8 cellular contexts compared by ENCODE assay signal in the genomic region with DNA sequence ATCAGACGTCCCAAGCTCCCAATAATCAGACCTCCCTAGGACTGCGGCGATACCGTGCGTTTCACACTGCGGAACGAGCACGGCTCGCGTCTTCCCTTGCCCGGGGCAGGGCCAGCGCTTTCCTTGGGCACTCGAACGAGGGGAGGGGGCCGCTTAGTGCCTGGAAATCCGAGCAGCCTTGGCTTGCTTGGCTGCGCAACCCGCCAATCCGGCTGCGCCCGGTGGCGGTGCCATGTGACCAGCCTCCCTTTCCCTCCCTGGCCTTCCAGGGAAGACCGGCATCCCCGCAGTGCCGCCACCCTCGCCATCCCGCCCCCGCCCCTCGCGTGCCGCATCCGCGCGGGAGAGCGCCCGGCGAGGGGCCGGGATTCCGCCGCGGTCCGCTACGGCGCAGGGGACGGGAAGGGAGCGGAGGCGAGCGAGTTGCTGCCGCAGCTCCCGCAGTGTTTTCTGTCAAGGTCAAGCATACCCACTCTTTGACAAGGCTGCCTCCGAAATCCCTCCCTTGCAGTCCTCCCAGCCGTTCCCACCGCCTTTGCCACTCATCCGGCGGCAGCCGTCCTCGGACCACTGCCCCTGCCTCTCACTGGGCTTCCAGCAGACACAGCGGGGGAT. TPM values are rescaled to one million over a fixed set of nuclear protein-coding genes. Genes with fewer than 3 reads are reported as not detected.
DNase-seq lines count a peak whose midpoint lies in the region; ATAC-seq and TF ChIP-seq lines count a peak whose summit lies in the region.

No MANE protein-coding gene starts in this region.

- H3K27me3 Mint-ChIP-seq in endodermal cell (ENCODE audit: insufficient read depth): peaks cover 59% of the 10 kb centered on the region

- no peaks in the 10 kb centered on the region for H3K79me2 ChIP-seq in mesendoderm (ENCODE audit: control insufficient read depth, insufficient read depth, low read length)

- H3K79me1 ChIP-seq in mesendoderm (ENCODE audit: low read length): no peaks in the 10 kb centered on the region

- H4K8ac ChIP-seq in mesendoderm (ENCODE audit: low read depth, low read length): no peak overlapping the region

- ATAC-seq in thoracic aorta (ENCODE audit: insufficient number of reproducible peaks, low FRiP score, low read depth): no peak
- ATAC-seq in GM21381 (IDR thresholded peaks at IDR 0.05; ENCODE audit: unreplicated experiment): no peak
- no peak for ATAC-seq in HG03432 (IDR thresholded peaks at IDR 0.05; ENCODE audit: unreplicated experiment)

- no peak overlapping the region for H2BK120ac ChIP-seq in mesendoderm (ENCODE audit: low read depth, low read length)

- no peak overlapping the region for H2AK5ac ChIP-seq in mesendoderm (ENCODE audit: low read length)

- peaks cover 6% of the 10 kb centered on the region for H3K4me1 Mint-ChIP-seq in endodermal cell

- POLR2A ChIA-PET in A673 (lab: Charles Lee; ENCODE audit: low non-redundant PET): no interaction called here

- no peaks in the 10 kb centered on the region for H3K4me1 ChIP-seq in A673 (ENCODE audit: insufficient read depth, low read length, poor library complexity, severe bottlenecking)
- H3K4me1 ChIP-seq in endodermal cell (ENCODE audit: control insufficient read depth, insufficient read depth, low read length): no peaks in the 10 kb centered on the region
- H3K4me1 ChIP-seq in mesendoderm (ENCODE audit: control insufficient read depth, low read depth, low read length): no peaks in the 10 kb centered on the region
- H3K4me1 ChIP-seq in thoracic aorta (ENCODE audit: control insufficient read depth in 1 of 2, low read depth in 2 of 2): peaks cover 0 to 15% of the 10 kb centered on the region in 2 donors

- H4K5ac ChIP-seq in mesendoderm (ENCODE audit: low read length): no peak overlapping the region

- H3K56ac ChIP-seq in mesendoderm (ENCODE audit: low read length): peak overlapping the region; percentile 86

- H3K27ac ChIP-seq in A673 (ENCODE audit: low read depth, low read length, poor library complexity, severe bottlenecking): no peak overlapping the region
- H3K27ac ChIP-seq in endodermal cell (ENCODE audit: low read depth, low read length): no peak overlapping the region
- no peak overlapping the region for H3K27ac ChIP-seq in mesendoderm (ENCODE audit: low read depth, low read length)
- H3K27ac ChIP-seq in thoracic aorta: no peak overlapping the region

- peak overlapping the region; percentile 53 for H3K4me3 ChIP-seq in A673 (ENCODE audit: low read depth, low read length, poor library complexity, severe bottlenecking)
- peak overlapping the region; percentile 67 for H3K4me3 ChIP-seq in H7 (ENCODE audit: insufficient read depth, low read depth, low read length)
- peak overlapping the region; percentile 80 for H3K4me3 ChIP-seq in endodermal cell (ENCODE audit: low read length)
- H3K4me3 ChIP-seq in mesendoderm (ENCODE audit: low read length): peak overlapping the region; percentile 20
- H3K4me3 ChIP-seq in thoracic aorta: peak overlapping the region; percentile 80

- H3K9me3 Mint-ChIP-seq in endodermal cell: peaks cover 19% of the 10 kb centered on the region

- peaks cover 2% of the 10 kb centered on the region for H3K36me3 Mint-ChIP-seq in endodermal cell (ENCODE audit: low read depth)

- H2BK15ac ChIP-seq in mesendoderm (replicated peaks; ENCODE audit: low read depth): no peak overlapping the region

- no peak for TF ChIP-seq CTCF in A673 (conservative IDR thresholded peaks at IDR 0.05; ENCODE audit: low read depth, low read length)
- no peak for TF ChIP-seq CTCF in endodermal cell (conservative IDR thresholded peaks at IDR 0.05)
- TF ChIP-seq CTCF in thoracic aorta (IDR thresholded peaks at IDR 0.05): no peak

- no peaks in the 10 kb centered on the region for H3K36me3 ChIP-seq in A673 (ENCODE audit: insufficient read depth, low read length, poor library complexity, severe bottlenecking)
- no peaks in the 10 kb centered on the region for H3K36me3 ChIP-seq in H7 (replicated peaks; ENCODE audit: control insufficient read depth, insufficient read depth, low read length)
- no peaks in the 10 kb centered on the region for H3K36me3 ChIP-seq in endodermal cell (ENCODE audit: control insufficient read depth, insufficient read depth, low read length)
- H3K36me3 ChIP-seq in mesendoderm (ENCODE audit: control insufficient read depth, insufficient read depth, low read length): no peaks in the 10 kb centered on the region
- no peaks in the 10 kb centered on the region for H3K36me3 ChIP-seq in thoracic aorta

- peak overlapping the region; percentile 62 for H3K4me2 ChIP-seq in mesendoderm (ENCODE audit: low read length)

- DNase-seq in A673 (ENCODE audit: low spot score) (peak; percentile 71), H7 (peak; percentile 96), RPMI7951 (ENCODE audit: low read depth) (peak; percentile 65), endodermal cell (peak; percentile 94), mesendoderm (peak; percentile 80), thoracic aorta (ENCODE audit: low spot score) (no peak)

- H3K4ac ChIP-seq in mesendoderm (ENCODE audit: low read depth, low read length): no peak overlapping the region

- H3K27me3 ChIP-seq in A673 (replicated peaks; ENCODE audit: insufficient read depth, low read depth, low read length, poor library complexity) (peaks cover 8% of the 10 kb centered on the region), H7 (ENCODE audit: control insufficient read depth, insufficient read depth, low read length) (peaks cover 30% of the 10 kb centered on the region), endodermal cell (ENCODE audit: control insufficient read depth, insufficient read depth, low read length, poor library complexity, severe bottlenecking) (peaks cover 38% of the 10 kb centered on the region), mesendoderm (ENCODE audit: insufficient read depth, low read length, poor library complexity) (peaks cover 8% of the 10 kb centered on the region), thoracic aorta (replicated peaks; ENCODE audit: insufficient read depth) (no peaks in the 10 kb centered on the region)

- 2 to 4% methylated on average over 22 to 57 of the region's 58 CpGs for WGBS in endodermal cell (ENCODE audit: insufficient coverage in 1 of 2, insufficient read length in 1 of 2), 2 experiments
- WGBS in mesendoderm (ENCODE audit: extremely low coverage, insufficient coverage, low lambda C conversion rate): no CpG with 5 or more reads among the region's 58 CpGs

- no peak overlapping the region for H3K23ac ChIP-seq in mesendoderm (ENCODE audit: low read length)

- intact Hi-C loops in A673 (cut with micrococcal nuclease; ENCODE audit: unreplicated experiment): no loop called here

- H3K9me3 ChIP-seq in A673 (ENCODE audit: low read depth, low read length, poor library complexity, severe bottlenecking): no peaks in the 10 kb centered on the region
- H3K9me3 ChIP-seq in endodermal cell (ENCODE audit: control insufficient read depth, low read length): no peaks in the 10 kb centered on the region
- H3K9me3 ChIP-seq in thoracic aorta: no peaks in the 10 kb centered on the region

- H2BK5ac ChIP-seq in mesendoderm (ENCODE audit: low read length): no peak overlapping the region

- BruUV-seq in A673 (replicated peaks; lab: Mats Ljungman, UMichigan): no TSS peak

- no peak overlapping the region for H3K27ac Mint-ChIP-seq in endodermal cell

- CTCF ChIA-PET in A673 (lab: Charles Lee): no interaction called here

- H3K9ac ChIP-seq in endodermal cell (ENCODE audit: extremely low read depth, low read length, poor library complexity, severe bottlenecking): peak overlapping the region; percentile 47
- peak overlapping the region; percentile 74 for H3K9ac ChIP-seq in mesendoderm (ENCODE audit: low read length)

- H3K18ac ChIP-seq in mesendoderm (ENCODE audit: low read length): no peak overlapping the region

- peak overlapping the region; percentile 53 for H3K4me3 Mint-ChIP-seq in endodermal cell

RNA-seq across cellular contexts. Expression of gene RNF19B, which starts 8.3 kb away (rescaled TPM):
- total RNA-seq in A673 (2021): 14.3 and 14.5 TPM in 2 replicates
- total RNA-seq in H7 (2014; rRNA removed; shearing (Covaris generic)): 24.9 and 26.7 TPM in 2 replicates
- total RNA-seq in RPMI7951 (2014; rRNA removed; shearing (Covaris generic)): 9.8 and 10.3 TPM in 2 replicates
- 10 to 100 TPM; 17.8 TPM for total RNA-seq in endodermal cell
- 13.1 TPM for polyA plus RNA-seq in endodermal cell (2013, experiment 1 of 2)
- polyA plus RNA-seq in endodermal cell (2013, experiment 2 of 2): 12.7 TPM
- polyA plus RNA-seq in mesendoderm (2013, experiment 1 of 2): 6.6 TPM
- polyA plus RNA-seq in mesendoderm (2013, experiment 2 of 2): 7.1 TPM
- total RNA-seq in thoracic aorta: 10 to 100 TPM; 21.9 to 37.2 TPM

Comparison
In these comparisons a context has a peak if more than half of its experiments do, and no peak if none do; other contexts are left out.
1. H3K4me3 ChIP-seq: peak in every context shown above with its lines; median percentile 80 in endodermal cell; 80 in thoracic aorta; 67 in H7; 53 in A673; 20 in mesendoderm.